ENCODE assay signal across 8 cellular contexts in genomic region chr18:48834421-48835011, GRCh38.
A peak's percentile ranks its signal among the peaks of the same experiment; 100 is the strongest.
DNase-seq lines count a peak whose midpoint lies in the region; ATAC-seq, FAIRE-seq and TF ChIP-seq lines count a peak whose summit lies in the region.

No MANE protein-coding gene starts in this region.

- no peak overlapping the region for H3K9ac ChIP-seq in H1 (replicated peaks in 1 of 4; ENCODE audit: extremely low read depth in 1 of 4, low read depth in 3 of 4, low read length in 3 of 4)

- no peak overlapping the region for H3K56ac ChIP-seq in H1 (replicated peaks; ENCODE audit: insufficient read length, low read depth, low read length)

- no peaks in the 10 kb centered on the region for H3K23me2 ChIP-seq in H1 (ENCODE audit: low read depth, low read length)

- no peaks in the 10 kb centered on the region for H4K20me1 ChIP-seq in H1 (replicated peaks in 1 of 2; ENCODE audit: control insufficient read depth in 1 of 2, insufficient read depth in 2 of 2, low read length in 2 of 2)

- peaks cover 0 to 22% (median 7%) of the 10 kb centered on the region in 4 experiments; a peak in 6 of 7 replicates for H3K4me1 ChIP-seq in H1 (replicated peaks in 1 of 4; ENCODE audit: control insufficient read depth in 3 of 4, insufficient read depth in 4 of 4, low read length in 3 of 4)

- H3K36me3 ChIP-seq in GM06990 (ENCODE audit: control insufficient read depth, insufficient read depth, low read length) (no peaks in the 10 kb centered on the region), H1 (ENCODE audit: control insufficient read depth in 2 of 4, insufficient read depth in 4 of 4, low read length in 3 of 4) (no peaks in the 10 kb centered on the region)

- H2BK15ac ChIP-seq in H1 (ENCODE audit: low read length) = no peak overlapping the region

- no peak overlapping the region for H2BK5ac ChIP-seq in H1 (ENCODE audit: low read depth, low read length)

- peak overlapping the region; percentile 49 for H3K4me3 ChIP-seq in GM06990 (replicated peaks; ENCODE audit: low read depth, low read length)
- H3K4me3 ChIP-seq in H1 (ENCODE audit: extremely low read depth in 1 of 4, insufficient read depth in 2 of 4, low read depth in 3 of 4, low read length in 4 of 4) = no peak overlapping the region

- no peak overlapping the region for H3K18ac ChIP-seq in H1 (ENCODE audit: extremely low read depth, low read length)

- no peak overlapping the region for H4K5ac ChIP-seq in H1 (ENCODE audit: insufficient read length, low read depth, low read length)

- no peak for TF ChIP-seq EP300 in H1 (IDR thresholded peaks at IDR 0.05; ENCODE audit: borderline replicate concordance in 1 of 2, low read depth in 2 of 2, low read length in 2 of 2)

- H2BK120ac ChIP-seq in H1 (replicated peaks; ENCODE audit: low read depth, low read length) = no peak overlapping the region

- TF ChIP-seq RAD21 in H1 (IDR thresholded peaks at IDR 0.05 in 1 of 2, conservative IDR thresholded peaks at IDR 0.05 in 1 of 2; ENCODE audit: low read depth in 2 of 2, low read length in 2 of 2) = no peak

- no peaks in the 10 kb centered on the region; the same call in 1 of the 2 replicates for H3K79me1 ChIP-seq in H1 (ENCODE audit: low read depth, low read length)

- peak; percentile 89 to 91 for ATAC-seq in natural killer cell treated with Interleukin-12 subunit alpha and Interleukin-12 subunit beta and Interleukin-15 and Interleukin-18, amount 100 ng/mL, for 72 hours

- no peak overlapping the region for H3K27ac ChIP-seq in H1 (ENCODE audit: low read depth, low read length)

- H4K91ac ChIP-seq in H1 (replicated peaks; ENCODE audit: insufficient read length, low read length) = no peak overlapping the region

- TF ChIP-seq CTCF in GM06990 (IDR thresholded peaks at IDR 0.05; ENCODE audit: insufficient read depth, low read length, poor library complexity, severe bottlenecking) (no peak), HFFc6 (IDR thresholded peaks at IDR 0.05) (no peak), H1 (IDR thresholded peaks at IDR 0.05; ENCODE audit: control extremely low read depth in 1 of 3, insufficient read depth in 1 of 3, low read depth in 1 of 3, low read length in 3 of 3) (no peak)

- H3K4me1 Mint-ChIP-seq in HFFc6 (ENCODE audit: low read depth) = peaks cover 84% of the 10 kb centered on the region
- peaks cover 88 to 94% of the 10 kb centered on the region in 2 donors for H3K4me1 Mint-ChIP-seq in natural killer cell treated with Interleukin-12 subunit alpha and Interleukin-12 subunit beta and Interleukin-15 and Interleukin-18, amount 100 ng/mL, for 72 hours (ENCODE audit: low read depth in 2 of 2)

- peak overlapping the region; percentile 78 for H3K4me3 Mint-ChIP-seq in HFFc6
- H3K4me3 Mint-ChIP-seq in natural killer cell treated with Interleukin-12 subunit alpha and Interleukin-12 subunit beta and Interleukin-15 and Interleukin-18, amount 100 ng/mL, for 72 hours = peak overlapping the region; percentile 94

- CTCF ChIA-PET in H1 (lab: Charles Lee; ENCODE audit: partially characterized antibody) = interaction anchor here (0.5 to 2.0 kb wide), 4 partner anchors 58 to 322 kb away, joined by 3 to 9 read pairs (median 4); no protein-coding TSS in a partner anchor

- H3K4ac ChIP-seq in H1 (replicated peaks; ENCODE audit: insufficient read length, low read depth, low read length) = no peak overlapping the region

- no peak overlapping the region for H3K4me2 ChIP-seq in H1 (ENCODE audit: insufficient read depth in 1 of 2, low read depth in 2 of 2, low read length in 2 of 2)

- no peak overlapping the region for H3K14ac ChIP-seq in H1 (ENCODE audit: insufficient read length)

- H3K36me3 Mint-ChIP-seq in HFFc6 (ENCODE audit: low read depth) = peaks cover 29% of the 10 kb centered on the region
- no peaks in the 10 kb centered on the region for H3K36me3 Mint-ChIP-seq in natural killer cell treated with Interleukin-12 subunit alpha and Interleukin-12 subunit beta and Interleukin-15 and Interleukin-18, amount 100 ng/mL, for 72 hours

- H3K79me2 ChIP-seq in H1 (ENCODE audit: control insufficient read depth in 1 of 2, insufficient read depth in 2 of 2, low read length in 2 of 2) = no peaks in the 10 kb centered on the region

- H3K27me3 Mint-ChIP-seq in HFFc6 (ENCODE audit: insufficient read depth) = peaks cover 22% of the 10 kb centered on the region
- H3K27me3 Mint-ChIP-seq in natural killer cell treated with Interleukin-12 subunit alpha and Interleukin-12 subunit beta and Interleukin-15 and Interleukin-18, amount 100 ng/mL, for 72 hours = no peaks in the 10 kb centered on the region

- TF ChIP-seq POLR2A in H1 (IDR thresholded peaks at IDR 0.05; ENCODE audit: control extremely low read depth in 1 of 2, low read depth in 2 of 2, low read length in 2 of 2) = no peak

- POLR2A ChIA-PET in H1 (lab: Charles Lee; ENCODE audit: partially characterized antibody) = no interaction called here

- DNase-seq in GM06990 (ENCODE audit: extremely low read depth, insufficient read length) (peak; percentile 76), HFFc6 (peak; percentile 97), NCI-H69 (lab: John Stamatoyannopoulos, UW) (peak; percentile 75), H1 (ENCODE audit: low read depth in 1 of 2, low spot score in 2 of 2) (peak in 1 of 2 experiments; percentile 53), stromal cell of bone marrow (ENCODE audit: low read depth) (peak; percentile 84), SK-N-DZ (ENCODE audit: low spot score) (no peak)
- DNase-seq in activated CD8-positive, alpha-beta memory T cell treated with anti-CD3 and anti-CD28 coated beads for 4 hours (ENCODE audit: low read depth in 2 of 2) = peak; percentile 63 to 72
- peak; percentile 97 for DNase-seq in natural killer cell treated with Interleukin-12 subunit alpha and Interleukin-12 subunit beta and Interleukin-15 and Interleukin-18, amount 100 ng/mL, for 72 hours (ENCODE audit: low spot score)

- H2BK12ac ChIP-seq in H1 (ENCODE audit: low read depth, low read length) = no peak overlapping the region

- peak overlapping the region; percentile 89 for H3K27ac Mint-ChIP-seq in HFFc6
- H3K27ac Mint-ChIP-seq in natural killer cell treated with Interleukin-12 subunit alpha and Interleukin-12 subunit beta and Interleukin-15 and Interleukin-18, amount 100 ng/mL, for 72 hours = peak overlapping the region; percentile 99 to 100

- H3K23ac ChIP-seq in H1 (ENCODE audit: insufficient read length) = no peak overlapping the region

- no peak overlapping the region for H2AK5ac ChIP-seq in H1 (ENCODE audit: low read depth, low read length)

- WGBS in H1 (ENCODE audit: extremely low coverage in 1 of 2, insufficient coverage in 1 of 2, insufficient read length in 1 of 2, insufficient replicate concordance in 2 of 2, low coverage in 1 of 2, low lambda C conversion rate in 2 of 2, missing lambda C conversion rate in 1 of 2), 2 experiments = 81% methylated on average over 18 of the region's 18 CpGs; no CpG with 5 or more reads in 1 of the 2 experiments

- H2AFZ ChIP-seq in H1 (ENCODE audit: low read length) = no peak overlapping the region

- H3K27me3 ChIP-seq in GM06990 (replicated peaks; ENCODE audit: control insufficient read depth, insufficient read depth, low read length) = no peaks in the 10 kb centered on the region
- no peaks in the 10 kb centered on the region for H3K27me3 ChIP-seq in H1 (replicated peaks in 1 of 4; ENCODE audit: control insufficient read depth in 3 of 4, extremely low read depth in 1 of 4, insufficient read depth in 3 of 4, low read length in 3 of 4)

- no peak overlapping the region for H4K8ac ChIP-seq in H1 (ENCODE audit: extremely low read depth, insufficient read depth, low read length)

- no peak for FAIRE-seq in H1 (lab: Jason Lieb, UNC)

- no peaks in the 10 kb centered on the region for H3K9me3 Mint-ChIP-seq in HFFc6
- H3K9me3 Mint-ChIP-seq in natural killer cell treated with Interleukin-12 subunit alpha and Interleukin-12 subunit beta and Interleukin-15 and Interleukin-18, amount 100 ng/mL, for 72 hours = no peaks in the 10 kb centered on the region

- H3K9me3 ChIP-seq in H1 (ENCODE audit: insufficient read depth in 2 of 2, low read depth in 1 of 2, low read length in 1 of 2) = no peaks in the 10 kb centered on the region

- H2BK20ac ChIP-seq in H1 (ENCODE audit: low read length) = no peak overlapping the region

TF ChIP-seq in H1, 55 proteins besides CTCF, POLR2A, EP300 and RAD21:
- TF ChIP-seq JUND (IDR thresholded peaks at IDR 0.05; ENCODE audit: low read length) = peak; percentile 52; the same call in 1 of the 2 replicates
- TF ChIP-seq FOSL1 (IDR thresholded peaks at IDR 0.05; ENCODE audit: insufficient read depth, low read depth, low read length) = no peak
- peak; percentile 69; the same call in 1 of the 2 replicates for TF ChIP-seq KDM1A (IDR thresholded peaks at IDR 0.05; ENCODE audit: borderline replicate concordance, low read length)
- no peak for TF ChIP-seq CBX5 (IDR thresholded peaks at IDR 0.05; ENCODE audit: low read depth, low read length)
- 0 out of 2 replicates have a peak, but pooled peaks have one; percentile 28 for TF ChIP-seq MAX (IDR thresholded peaks at IDR 0.05)
- no peak for TF ChIP-seq NRF1 (IDR thresholded peaks at IDR 0.05; ENCODE audit: low read depth, low read length)
- TF ChIP-seq BCL11A (IDR thresholded peaks at IDR 0.05; ENCODE audit: low read depth in 2 of 2, low read length in 2 of 2) = no peak
